ENCODE assay signal across 26 cellular contexts in genomic region chr6:35184580-35185301, GRCh38. TPM values are rescaled to one million over a fixed set of nuclear protein-coding genes. Genes with fewer than 3 reads are reported as not detected.
DNase-seq lines count a peak whose midpoint lies in the region; ATAC-seq and TF ChIP-seq lines count a peak whose summit lies in the region.
"Had no signal": no experiment of that assay in that cellular context is flagged by ENCODE, and none has a peak within 500 bp of the region (broad histone marks: within the 10 kb centered on the region; RNA-seq: fewer than 3 reads in every experiment).

No MANE protein-coding gene starts in this region.

- H3F3A ChIP-seq in SK-N-SH (replicated peaks; ENCODE audit: insufficient read depth) (peaks cover 19% of the 10 kb centered on the region), PC-9 (ENCODE audit: insufficient read depth, low read depth) (peaks cover 51% of the 10 kb centered on the region)

- H3K4me1 Mint-ChIP-seq in progenitor cell of endocrine pancreas (ENCODE audit: low read depth), result peaks cover 5% of the 10 kb centered on the region
- H3K4me1 Mint-ChIP-seq: activated naive CD4-positive, alpha-beta T cell treated with anti-CD3 and anti-CD28 coated beads, Interleukin-2, amount 50 U/mL, for 24 hours had no signal

- H4K20me1 ChIP-seq in SK-N-SH (ENCODE audit: insufficient read depth), result no peaks in the 10 kb centered on the region
- H4K20me1 ChIP-seq in PC-9 (ENCODE audit: insufficient read depth), result no peaks in the 10 kb centered on the region

- CTCF ChIA-PET in SK-N-SH (lab: Yijun Ruan, JAX), result interaction anchor here (0.6 to 1.2 kb wide), 5 partner anchors 17 to 56 kb away, joined by 3 to 4 read pairs (median 3); no protein-coding TSS in a partner anchor
- CTCF ChIA-PET in PC-9 (lab: Charles Lee), result no interaction called here

- H3K4me1 ChIP-seq in SK-N-SH (ENCODE audit: control insufficient read depth in 1 of 2, insufficient read depth in 2 of 2, low read depth in 1 of 2, low read length in 1 of 2), result peaks cover 0 to 19% of the 10 kb centered on the region in 2 experiments; a peak in 2 of 4 replicates
- peaks cover 70% of the 10 kb centered on the region for H3K4me1 ChIP-seq in PC-9 (replicated peaks; ENCODE audit: insufficient read depth)
- H3K4me1 ChIP-seq: testis had no signal

- H3K27ac ChIP-seq in SK-N-SH (ENCODE audit: low read depth in 2 of 2, low read length in 1 of 2) (peak overlapping the region in 1 of 2 experiments; percentile 29; a peak in 1 of 4 replicates), PC-9 (peak overlapping the region; percentile 51; the same call in 1 of the 2 replicates), epithelial cell of prostate (peak overlapping the region; percentile 68)
- H3K27ac ChIP-seq: 22Rv1, psoas muscle, testis had no signal

- H3K9me2 ChIP-seq in SK-N-SH (no peaks in the 10 kb centered on the region), PC-9 (ENCODE audit: insufficient read depth) (no peaks in the 10 kb centered on the region)

- H3K4me3 ChIP-seq in SK-N-SH (ENCODE audit: low read depth in 2 of 2, low read length in 1 of 2) (no peak overlapping the region), PC-9 (no peak overlapping the region)
- H3K4me3 ChIP-seq: psoas muscle, testis had no signal

- no peaks in the 10 kb centered on the region for H3K36me3 Mint-ChIP-seq in progenitor cell of endocrine pancreas (ENCODE audit: insufficient read depth)
- H3K36me3 Mint-ChIP-seq: activated CD4-positive, alpha-beta memory T cell treated with anti-CD3 and anti-CD28 coated beads for 36 hours; activated naive CD4-positive, alpha-beta T cell treated with anti-CD3 and anti-CD28 coated beads, Interleukin-2, amount 50 U/mL, for 24 hours had no signal

- H3K79me2 ChIP-seq in SK-N-SH (ENCODE audit: insufficient read depth), result no peaks in the 10 kb centered on the region
- H3K79me2 ChIP-seq in PC-9 (ENCODE audit: low read depth), result no peaks in the 10 kb centered on the region

- H3K27ac Mint-ChIP-seq in progenitor cell of endocrine pancreas, result peak overlapping the region; percentile 63
- H3K27ac Mint-ChIP-seq: activated CD4-positive, alpha-beta memory T cell treated with anti-CD3 and anti-CD28 coated beads for 36 hours; activated naive CD4-positive, alpha-beta T cell treated with anti-CD3 and anti-CD28 coated beads, Interleukin-2, amount 50 U/mL, for 24 hours; T-helper 17 cell had no signal

- peak overlapping the region; percentile 54; the same call in 1 of the 2 replicates for H2AFZ ChIP-seq in SK-N-SH (ENCODE audit: low read depth)
- no peak overlapping the region for H2AFZ ChIP-seq in PC-9

- H3K9me3 Mint-ChIP-seq in progenitor cell of endocrine pancreas (ENCODE audit: low read depth), result no peaks in the 10 kb centered on the region
- H3K9me3 Mint-ChIP-seq: activated CD4-positive, alpha-beta memory T cell treated with anti-CD3 and anti-CD28 coated beads for 36 hours; activated naive CD4-positive, alpha-beta T cell treated with anti-CD3 and anti-CD28 coated beads, Interleukin-2, amount 50 U/mL, for 24 hours had no signal

- intact Hi-C loops in PC-9 (cut with micrococcal nuclease; ENCODE audit: unreplicated experiment), result no loop called here

- no peak for TF ChIP-seq RAD21 in SK-N-SH (IDR thresholded peaks at IDR 0.05; ENCODE audit: low read length)

- ATAC-seq in SK-N-SH treated with all-trans-retinoic acid at 6 μM for 48 hours (no peak), HG03159 (IDR thresholded peaks at IDR 0.05; ENCODE audit: unreplicated experiment) (no peak), HG02884 (IDR thresholded peaks at IDR 0.05; ENCODE audit: unreplicated experiment) (no peak)
- ATAC-seq: T-helper 17 cell had no signal

- H3K4me3 Mint-ChIP-seq in progenitor cell of endocrine pancreas (ENCODE audit: low read depth), result no peak overlapping the region
- H3K4me3 Mint-ChIP-seq: activated CD4-positive, alpha-beta memory T cell treated with anti-CD3 and anti-CD28 coated beads for 36 hours; activated naive CD4-positive, alpha-beta T cell treated with anti-CD3 and anti-CD28 coated beads, Interleukin-2, amount 50 U/mL, for 24 hours; T-helper 17 cell had no signal

- H3K27me3 Mint-ChIP-seq in progenitor cell of endocrine pancreas, result peaks cover 30% of the 10 kb centered on the region

- H3K9me3 ChIP-seq in SK-N-SH, result no peaks in the 10 kb centered on the region
- no peaks in the 10 kb centered on the region for H3K9me3 ChIP-seq in PC-9 (ENCODE audit: insufficient read depth, low read depth)
- H3K9me3 ChIP-seq: psoas muscle, testis had no signal

- no peak for DNase-seq in SK-N-SH
- DNase-seq in PC-9, result no peak
- no peak for DNase-seq in epithelial cell of prostate (ENCODE audit: low read depth, low spot score)
- no peak for DNase-seq in progenitor cell of endocrine pancreas (ENCODE audit: low spot score, unreplicated experiment)
- DNase-seq in DMS 273 treated with DMSO at 0.1 percent for 48 hours (lab: John Stamatoyannopoulos, UW), result no peak
- DNase-seq: activated CD4-positive, alpha-beta memory T cell treated with anti-CD3 and anti-CD28 coated beads for 36 hours; activated CD4-positive, CD25-positive, alpha-beta regulatory T cell treated with anti-CD3 and anti-CD28 coated beads, Interleukin-2, amount 50 U/mL, for 72 hours; activated CD8-positive, alpha-beta memory T cell treated with anti-CD3 and anti-CD28 coated beads, Interleukin-2, amount 50 U/mL, for 4 hours; cerebellar nuclear complex; mammary epithelial cell; NCI-H1092 treated with DMSO at 0.1 percent for 48 hours; NCI-H187 treated with DMSO at 0.1 percent for 48 hours; NCI-H526; stimulated activated CD4-positive, alpha-beta T cell treated with anti-CD3 and anti-CD28 coated beads, Interleukin-15, amount 100 ng/mL, for 24 hours; stimulated activated naive CD4-positive, alpha-beta T cell treated with Interleukin-2 at 50 U/mL for 16 hours; T-helper 17 cell; testis had no signal

- BruUV-seq in PC-9 (replicated peaks; lab: Mats Ljungman, UMichigan), result no TSS peak

- no peak overlapping the region for H3K9ac ChIP-seq in SK-N-SH

- H3K27me3 ChIP-seq in SK-N-SH (ENCODE audit: insufficient read depth) (no peaks in the 10 kb centered on the region), PC-9 (ENCODE audit: insufficient read depth, low read depth) (no peaks in the 10 kb centered on the region)
- H3K27me3 ChIP-seq: testis had no signal

- H3K36me3 ChIP-seq in SK-N-SH (replicated peaks in 1 of 2; ENCODE audit: control insufficient read depth in 1 of 2, insufficient read depth in 2 of 2, low read length in 1 of 2) (no peaks in the 10 kb centered on the region), PC-9 (ENCODE audit: low read depth) (no peaks in the 10 kb centered on the region)

- no peak for TF ChIP-seq EP300 in SK-N-SH (IDR thresholded peaks at IDR 0.05; ENCODE audit: borderline replicate concordance in 1 of 2, low read depth in 1 of 2, low read length in 1 of 2)

- H3K4me2 ChIP-seq in SK-N-SH (peak overlapping the region; percentile 2; the same call in 1 of the 2 replicates), PC-9 (peak overlapping the region; percentile 55)

- 64% methylated on average over 9 of the region's 9 CpGs for WGBS in SK-N-SH (ENCODE audit: low lambda C conversion rate)

- POLR2A ChIA-PET in SK-N-SH (lab: Yijun Ruan, JAX) (no interaction called here), PC-9 (lab: Charles Lee; ENCODE audit: unreplicated experiment) (no interaction called here)

- no peak for TF ChIP-seq CTCF in SK-N-SH (IDR thresholded peaks at IDR 0.05)
- TF ChIP-seq CTCF in PC-9 (conservative IDR thresholded peaks at IDR 0.05), result no peak
- no peak for TF ChIP-seq CTCF in progenitor cell of endocrine pancreas (IDR thresholded peaks at IDR 0.05; ENCODE audit: unreplicated experiment)

TF ChIP-seq in SK-N-SH, 30 proteins besides CTCF, POLR2A, EP300 and RAD21 (continues in another document):
- TF ChIP-seq PBX3 (IDR thresholded peaks at IDR 0.05), result no peak
- no peak for TF ChIP-seq EZH2phosphoT487 (IDR thresholded peaks at IDR 0.05; ENCODE audit: borderline replicate concordance, low read depth)

TF ChIP-seq in SK-N-SH treated with all-trans-retinoic acid at 6 μM for 48 hours, 23 proteins besides CTCF, POLR2A, EP300 and RAD21:
- TF ChIP-seq GLIS3 (CRISPR knock-in tag; IDR thresholded peaks at IDR 0.05) (no peak), TOX (CRISPR knock-in tag; IDR thresholded peaks at IDR 0.05; ENCODE audit: borderline replicate concordance) (no peak), ZNF8 (CRISPR knock-in tag; IDR thresholded peaks at IDR 0.05) (no peak), ZC3H10 (CRISPR knock-in tag; IDR thresholded peaks at IDR 0.05) (no peak), ZFP3 (CRISPR knock-in tag; IDR thresholded peaks at IDR 0.05) (no peak), PPARA (CRISPR knock-in tag; IDR thresholded peaks at IDR 0.05; ENCODE audit: borderline replicate concordance) (no peak), ZNF565 (CRISPR knock-in tag; conservative IDR thresholded peaks at IDR 0.05; ENCODE audit: low read depth) (no peak), OSR1 (CRISPR knock-in tag; IDR thresholded peaks at IDR 0.05) (no peak), ESRRG (CRISPR knock-in tag; IDR thresholded peaks at IDR 0.05) (no peak), BACH2 (CRISPR knock-in tag; IDR thresholded peaks at IDR 0.05; ENCODE audit: borderline replicate concordance) (no peak), SNAI2 (CRISPR knock-in tag; IDR thresholded peaks at IDR 0.05) (no peak)

RNA-seq across cellular contexts. Expression of gene SCUBE3, which starts 29.0 kb away (rescaled TPM):
- 1.8 and 2.0 TPM in 2 replicates for polyA plus RNA-seq in SK-N-SH (2012; rRNA removed)
- polyA plus RNA-seq in SK-N-SH (2012; cell fraction: cytosol; rRNA removed), result 1.2 and 1.8 TPM in 2 replicates
- 2.7 and 4.3 TPM in 2 replicates for polyA plus RNA-seq in SK-N-SH (2012; cell fraction: nucleus; rRNA removed)
- total RNA-seq in PC-9 (2021), result 0.10 and 0.17 TPM in 2 replicates
- total RNA-seq in progenitor cell of endocrine pancreas, result 31.1 and 35.3 TPM in 2 replicates
- total RNA-seq: T-helper 17 cell had no signal

RNA-seq across cellular contexts. Expression of gene TCP11, which starts 43.6 kb away (rescaled TPM):
- 0.05 and 0.16 TPM in 2 replicates for polyA plus RNA-seq in SK-N-SH (2012; rRNA removed)
- 0.04 and 0.13 TPM in 2 replicates for polyA plus RNA-seq in SK-N-SH (2012; cell fraction: cytosol; rRNA removed)
- polyA plus RNA-seq in SK-N-SH (2012; cell fraction: nucleus; rRNA removed), result 0.08 and 0.18 TPM in 2 replicates
- total RNA-seq in PC-9 (2021) (not detected in 2 replicates), progenitor cell of endocrine pancreas (not detected in 2 replicates)
- total RNA-seq: activated CD4-positive, alpha-beta memory T cell treated with anti-CD3 and anti-CD28 coated beads for 36 hours; endothelial cell of umbilical vein; mammary epithelial cell; psoas muscle; SK-MEL-5; T-helper 17 cell had no signal
- polyA plus RNA-seq: keratinocyte, mammary epithelial cell had no signal

Comparison
In these comparisons a context has a peak if more than half of its experiments do, and no peak if none do; other contexts are left out.
1. RNA of gene SCUBE3, which starts 29.0 kb away (total RNA-seq): 31.1 to 35.3 TPM in progenitor cell of endocrine pancreas; 0.10 to 0.17 TPM in PC-9; every median in the first group is over 10 times any median in the second.